ENCODE assay signal across 8 cellular contexts in the genomic region with DNA sequence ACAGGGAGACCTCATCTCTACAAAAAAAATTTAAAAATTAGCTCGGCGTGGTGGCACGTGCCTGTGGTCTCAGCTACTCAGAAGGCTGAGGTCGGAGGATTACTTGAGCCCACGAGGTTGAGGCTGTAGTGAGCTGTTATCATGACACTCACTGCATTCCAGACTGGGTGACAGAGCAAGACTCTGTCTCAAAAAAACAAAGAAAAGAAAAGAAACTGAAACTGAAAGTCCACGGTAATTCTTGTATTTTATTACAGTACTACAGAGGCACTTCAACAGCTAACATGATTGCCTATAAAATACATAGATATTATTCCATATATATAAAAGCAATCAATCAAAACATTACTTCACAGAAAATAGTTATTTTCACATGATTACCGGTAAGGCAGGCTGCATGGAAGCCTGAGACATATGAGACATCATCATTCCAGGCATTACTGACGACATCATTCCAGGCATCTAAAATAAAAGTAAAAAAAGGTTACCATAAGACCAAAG. TPM values are rescaled to one million over a fixed set of nuclear protein-coding genes. Genes with fewer than 3 reads are reported as not detected.
A peak's percentile ranks its signal among the peaks of the same experiment; 100 is the strongest.
DNase-seq lines count a peak whose midpoint lies in the region; ATAC-seq and TF ChIP-seq lines count a peak whose summit lies in the region.

No MANE protein-coding gene starts in this region.

- no peak overlapping the region for H3K9ac ChIP-seq in parathyroid adenoma
- H3K9ac ChIP-seq in H9 (ENCODE audit: extremely low read depth, insufficient read length, low read length), result no peak overlapping the region

- H4K8ac ChIP-seq in H9 (replicated peaks; ENCODE audit: insufficient read length, low read depth, low read length), result no peak overlapping the region

- H3K27ac ChIP-seq in dorsolateral prefrontal cortex (peak overlapping the region in 23 of 59 donors; percentile 6 to 66 (median 29)), parathyroid adenoma (no peak overlapping the region), H9 (ENCODE audit: insufficient read length, low read depth, low read length) (no peak overlapping the region)

- H4K5ac ChIP-seq in H9 (ENCODE audit: insufficient read length, low read depth, low read length), result no peak overlapping the region

- H3K9me3 Mint-ChIP-seq in T-cell, result no peaks in the 10 kb centered on the region
- H3K9me3 Mint-ChIP-seq in H9, result no peaks in the 10 kb centered on the region

- no peaks in the 10 kb centered on the region for H3K23me2 ChIP-seq in H9 (ENCODE audit: insufficient read length, low read depth, low read length, poor library complexity, severe bottlenecking)

- H3K56ac ChIP-seq in H9 (ENCODE audit: insufficient read length, low read depth, low read length), result no peak overlapping the region

- no peaks in the 10 kb centered on the region for H3K27me3 Mint-ChIP-seq in T-cell
- H3K27me3 Mint-ChIP-seq in H9 (ENCODE audit: low read depth), result no peaks in the 10 kb centered on the region

- H3K23ac ChIP-seq in H9 (ENCODE audit: insufficient read length, low read depth, low read length), result no peak overlapping the region

- no CpG with 5 or more reads among the region's 8 CpGs for WGBS in H9 (ENCODE audit: extremely low coverage, insufficient read length, low lambda C conversion rate)

- peaks cover 5% of the 10 kb centered on the region for H3K79me2 ChIP-seq in parathyroid adenoma
- peaks cover 4% of the 10 kb centered on the region; the same call in 1 of the 2 replicates for H3K79me2 ChIP-seq in H9 (ENCODE audit: insufficient read depth, low read length)

- H2BK20ac ChIP-seq in H9 (ENCODE audit: low read depth, low read length, poor library complexity, severe bottlenecking), result no peak overlapping the region

- no peak overlapping the region for H2BK5ac ChIP-seq in H9 (ENCODE audit: insufficient read length, low read length)

- H3K4me1 ChIP-seq in parathyroid adenoma, result no peaks in the 10 kb centered on the region
- no peaks in the 10 kb centered on the region for H3K4me1 ChIP-seq in H9 (ENCODE audit: insufficient read depth, low read length)

- no peak overlapping the region for H4K91ac ChIP-seq in H9 (ENCODE audit: insufficient read length, low read depth, low read length)

- no peak overlapping the region for H3K14ac ChIP-seq in H9 (ENCODE audit: insufficient read depth, low read length)

- intact Hi-C loops in dorsolateral prefrontal cortex (cut with DNase I), result no loop called here

- H3K4me3 ChIP-seq in GM06990 (replicated peaks; ENCODE audit: low read depth, low read length) (peak overlapping the region; percentile 10; the same call in 1 of the 2 replicates), dorsolateral prefrontal cortex (peak overlapping the region in 48 of 59 donors; percentile 1 to 54 (median 26)), parathyroid adenoma (ENCODE audit: low read depth, low read length) (no peak overlapping the region)

- no peaks in the 10 kb centered on the region for H3K27me3 ChIP-seq in GM06990 (replicated peaks; ENCODE audit: control insufficient read depth, insufficient read depth, low read length)
- no peaks in the 10 kb centered on the region for H3K27me3 ChIP-seq in dorsolateral prefrontal cortex
- H3K27me3 ChIP-seq in parathyroid adenoma (ENCODE audit: control insufficient read depth, insufficient read depth, low read length), result no peaks in the 10 kb centered on the region
- no peaks in the 10 kb centered on the region for H3K27me3 ChIP-seq in H9 (ENCODE audit: insufficient read depth, low read length)

- no peak overlapping the region for H3T11ph ChIP-seq in H9 (ENCODE audit: low read length)

- in situ Hi-C loops in KBM-7 (cut with MboI; ENCODE audit: low pct_unique_long_range_greater_than_20kb, low sequenced_read_pairs), result no loop called here

- peak; percentile 63 for ATAC-seq in HG02623 (IDR thresholded peaks at IDR 0.05; ENCODE audit: unreplicated experiment)
- peak; percentile 62 to 74 (median 70) for ATAC-seq in T-cell (replicated peaks in 1 of 4)
- ATAC-seq in HG02970 (IDR thresholded peaks at IDR 0.05; ENCODE audit: low FRiP score, unreplicated experiment), result no peak

- H3K4me2 ChIP-seq in parathyroid adenoma (ENCODE audit: low read length) (peak overlapping the region; percentile 15), H9 (ENCODE audit: insufficient read depth, insufficient read length, low read length) (no peak overlapping the region)

- H3K27ac Mint-ChIP-seq in T-cell, result peak overlapping the region; percentile 90 to 96
- no peak overlapping the region for H3K27ac Mint-ChIP-seq in H9

- CTCF ChIA-PET in T-cell (lab: Charles Lee), result interaction anchor here (0.9 to 1.6 kb wide), 3 partner anchors 19 to 513 kb away, joined by 3 to 9 read pairs (median 4); a partner anchor contains a TSS

- no peaks in the 10 kb centered on the region for H4K20me1 ChIP-seq in H9 (ENCODE audit: control insufficient read depth, insufficient read depth, insufficient read length)

- H3K4me1 Mint-ChIP-seq in T-cell (peaks cover 35 to 57% (median 50%) of the 10 kb centered on the region in 3 donors), H9 (no peaks in the 10 kb centered on the region)

- H3K9me3 ChIP-seq in parathyroid adenoma (ENCODE audit: control insufficient read depth, low read length), result no peaks in the 10 kb centered on the region
- no peaks in the 10 kb centered on the region for H3K9me3 ChIP-seq in H9 (ENCODE audit: control insufficient read depth, low read depth, low read length)

- H3K18ac ChIP-seq in H9 (ENCODE audit: insufficient read length, low read depth, low read length), result no peak overlapping the region

- TF ChIP-seq CTCF in GM06990 (IDR thresholded peaks at IDR 0.05; ENCODE audit: insufficient read depth, low read length, poor library complexity, severe bottlenecking), result no peak
- no peak for TF ChIP-seq CTCF in dorsolateral prefrontal cortex (IDR thresholded peaks at IDR 0.05 in 54 of 56, conservative IDR thresholded peaks at IDR 0.05 in 2 of 56; ENCODE audit: low read depth in 1 of 56, partially characterized antibody in 56 of 56)
- no peak for TF ChIP-seq CTCF in parathyroid adenoma (IDR thresholded peaks at IDR 0.05)
- TF ChIP-seq CTCF in H9 (conservative IDR thresholded peaks at IDR 0.05), result no peak

- no peak overlapping the region for H2AFZ ChIP-seq in parathyroid adenoma
- no peak overlapping the region for H2AFZ ChIP-seq in H9 (ENCODE audit: low read length)

- POLR2A ChIA-PET in T-cell (lab: Charles Lee), result interaction anchor here in 1 of 2 donors (0.8 to 1.8 kb wide), 2 partner anchors 19 to 22 kb away, joined by 3 to 8 read pairs; a partner anchor contains a TSS

- H2BK120ac ChIP-seq in H9 (ENCODE audit: low read depth, low read length, poor library complexity, severe bottlenecking), result no peak overlapping the region

- DNase-seq in GM06990 (ENCODE audit: extremely low read depth, insufficient read length) (no peak), T-cell (peak in 14 of 34 experiments; percentile 0 to 30 (median 10)), dorsolateral prefrontal cortex (no peak), H9 (no peak), KBM-7 (no peak)

- no peak overlapping the region for H2BK15ac ChIP-seq in H9 (ENCODE audit: low read depth, low read length)

- H3K36me3 ChIP-seq in GM06990 (ENCODE audit: control insufficient read depth, insufficient read depth, low read length), result no peaks in the 10 kb centered on the region; the same call in 1 of the 2 replicates
- H3K36me3 ChIP-seq in parathyroid adenoma (ENCODE audit: control insufficient read depth, insufficient read depth, low read length), result no peaks in the 10 kb centered on the region

- H3K4me3 Mint-ChIP-seq in T-cell, result peak overlapping the region; percentile 67 to 80 (median 76)
- H3K4me3 Mint-ChIP-seq in H9, result no peak overlapping the region

- H2AK5ac ChIP-seq in H9 (ENCODE audit: insufficient read length, low read length), result no peak overlapping the region

- H3K4ac ChIP-seq in H9 (ENCODE audit: low read depth, low read length), result no peak overlapping the region

- H3K79me1 ChIP-seq in H9 (ENCODE audit: insufficient read depth, low read depth, low read length, poor library complexity, severe bottlenecking), result no peaks in the 10 kb centered on the region

- no peak overlapping the region for H2BK12ac ChIP-seq in H9 (ENCODE audit: insufficient read length, low read depth, low read length)

- H3K36me3 Mint-ChIP-seq in T-cell (peaks cover 19% of the 10 kb centered on the region), H9 (ENCODE audit: insufficient read depth in 1 of 3, low read depth in 3 of 3) (peaks cover 6 to 28% (median 10%) of the 10 kb centered on the region in 3 experiments; a peak in 5 of 7 replicates)

RNA-seq across cellular contexts. Expression of a gene that starts 23.1 kb away (rescaled TPM):
- total RNA-seq in T-cell, result 100 to 1,000 TPM; 101 to 124 (median 106) TPM
- 10 to 100 TPM; 35.0 to 69.8 (median 50.7) TPM for total RNA-seq in dorsolateral prefrontal cortex
- 158 and 179 TPM in 2 replicates for total RNA-seq in H9 (2021)

RNA-seq across cellular contexts. Expression of a gene that starts 24.2 kb away (rescaled TPM):
- total RNA-seq in T-cell (10 to 100 TPM; 13.2 to 17.6 (median 15.7) TPM), dorsolateral prefrontal cortex (10 to 100 TPM in 98 of 120 experiments, 1 to 10 TPM in 22; 6.5 to 24.0 (median 12.7) TPM), H9 (2021) (27.3 and 34.4 TPM in 2 replicates)

Comparison
In these comparisons a context has a peak if more than half of its experiments do, and no peak if none do; other contexts are left out.
1. H3K27ac Mint-ChIP-seq: peak in T-cell (2 of 2); none in H9 (0 of 3).
2. H3K4me3 Mint-ChIP-seq: peak in T-cell (3 of 3); none in H9 (0 of 2).